In genomic region chr15:100849021-100849831, GRCh38 we compare ENCODE assay signal across 8 cellular contexts. TPM values are rescaled to one million over a fixed set of nuclear protein-coding genes. Genes with fewer than 3 reads are reported as not detected.
DNase-seq lines count a peak whose midpoint lies in the region; ATAC-seq and TF ChIP-seq lines count a peak whose summit lies in the region.

No MANE protein-coding gene starts in this region.

- intact Hi-C loops in activated naive CD4-positive, alpha-beta T cell treated with anti-CD3 and anti-CD28 coated beads for 36 hours (cut with micrococcal nuclease) = loop anchor here (1.0 kb wide), 1 partner anchor 157 kb away; no protein-coding TSS in a partner anchor
- intact Hi-C loops in sigmoid colon (cut with DNase I) = no loop called here

- H3K27ac Mint-ChIP-seq in activated naive CD4-positive, alpha-beta T cell treated with anti-CD3 and anti-CD28 coated beads for 36 hours = no peak overlapping the region

- H2AFZ ChIP-seq in OCI-LY1 (ENCODE audit: low read length) = no peak overlapping the region

- H3K4me3 ChIP-seq in AG09309 (ENCODE audit: control insufficient read depth, low read depth, low read length) (peak overlapping the region; percentile 72), OCI-LY1 (ENCODE audit: low read depth, low read length, poor library complexity, severe bottlenecking) (peak overlapping the region; percentile 63), cardiac muscle cell (peak overlapping the region; percentile 4), sigmoid colon (peak overlapping the region; percentile 49 to 58 (median 55))

- H3K9me3 ChIP-seq in OCI-LY1 (ENCODE audit: low read length) = no peaks in the 10 kb centered on the region
- no peaks in the 10 kb centered on the region for H3K9me3 ChIP-seq in cardiac muscle cell (ENCODE audit: low read depth)
- H3K9me3 ChIP-seq in sigmoid colon = no peaks in the 10 kb centered on the region

- DNase-seq in AG09309 (ENCODE audit: low read depth) (no peak), cardiac muscle cell (ENCODE audit: low read depth in 1 of 2, low spot score in 1 of 2) (peak; percentile 26 to 44), sigmoid colon (peak; percentile 77), G401 (ENCODE audit: low spot score) (no peak), NCI-H2107 treated with DMSO at 0.1 percent for 48 hours (lab: John Stamatoyannopoulos, UW; ENCODE audit: unreplicated experiment) (no peak)
- DNase-seq in activated naive CD4-positive, alpha-beta T cell treated with anti-CD3 and anti-CD28 coated beads for 36 hours = peak; percentile 59

- H3K36me3 ChIP-seq in OCI-LY1 (ENCODE audit: insufficient read depth, low read length) (no peaks in the 10 kb centered on the region), cardiac muscle cell (no peaks in the 10 kb centered on the region), sigmoid colon (no peaks in the 10 kb centered on the region)

- peak overlapping the region; percentile 74 for H3K4me3 Mint-ChIP-seq in activated naive CD4-positive, alpha-beta T cell treated with anti-CD3 and anti-CD28 coated beads for 36 hours

- H3K9me3 Mint-ChIP-seq in activated naive CD4-positive, alpha-beta T cell treated with anti-CD3 and anti-CD28 coated beads for 36 hours = no peaks in the 10 kb centered on the region

- no peaks in the 10 kb centered on the region for H4K20me1 ChIP-seq in OCI-LY1 (ENCODE audit: insufficient read depth, low read length)

- no peaks in the 10 kb centered on the region for H3K36me3 Mint-ChIP-seq in activated naive CD4-positive, alpha-beta T cell treated with anti-CD3 and anti-CD28 coated beads for 36 hours (ENCODE audit: low read depth)

- no peak for TF ChIP-seq EP300 in sigmoid colon (IDR thresholded peaks at IDR 0.05)

- CTCF ChIA-PET in activated naive CD4-positive, alpha-beta T cell treated with anti-CD3 and anti-CD28 coated beads for 36 hours (lab: Charles Lee) = interaction anchor here (0.8 to 1.5 kb wide), 4 partner anchors 24 to 158 kb away, joined by 3 to 5 read pairs (median 4); no protein-coding TSS in a partner anchor

- no peaks in the 10 kb centered on the region for H3K9me2 ChIP-seq in OCI-LY1 (ENCODE audit: low read depth, low read length)

- peaks cover 6% of the 10 kb centered on the region for H3K4me1 Mint-ChIP-seq in activated naive CD4-positive, alpha-beta T cell treated with anti-CD3 and anti-CD28 coated beads for 36 hours (ENCODE audit: low read depth)

- H3K27ac ChIP-seq in OCI-LY1 (ENCODE audit: low read depth, low read length, poor library complexity, severe bottlenecking) (no peak overlapping the region), cardiac muscle cell (no peak overlapping the region), sigmoid colon (peak overlapping the region in 3 of 4 donors; percentile 3 to 70 (median 61))

- TF ChIP-seq CTCF in AG09309 (IDR thresholded peaks at IDR 0.05; ENCODE audit: control insufficient read depth, insufficient read depth, low read depth, low read length, missing control alignments) = peak; percentile 37
- TF ChIP-seq CTCF in OCI-LY1 (IDR thresholded peaks at IDR 0.05; ENCODE audit: low read length) = peak; percentile 65
- TF ChIP-seq CTCF in cardiac muscle cell (IDR thresholded peaks at IDR 0.05; ENCODE audit: low read depth, low read length) = peak; percentile 32
- no peak for TF ChIP-seq CTCF in sigmoid colon (IDR thresholded peaks at IDR 0.05)

- peaks cover 9% of the 10 kb centered on the region for H3K27me3 Mint-ChIP-seq in activated naive CD4-positive, alpha-beta T cell treated with anti-CD3 and anti-CD28 coated beads for 36 hours (ENCODE audit: low read depth)

- H3K4me1 ChIP-seq in OCI-LY1 (ENCODE audit: insufficient read depth, low read length, severe bottlenecking) (peaks cover 11% of the 10 kb centered on the region), cardiac muscle cell (ENCODE audit: low read depth) (no peaks in the 10 kb centered on the region), sigmoid colon (peaks cover 2 to 13% (median 6%) of the 10 kb centered on the region in 4 donors)

- peak overlapping the region; percentile 55 for H3K9ac ChIP-seq in OCI-LY1 (ENCODE audit: low read length)

- H3F3A ChIP-seq in OCI-LY1 (ENCODE audit: insufficient read depth, low read length) = no peaks in the 10 kb centered on the region

- peak overlapping the region; percentile 79 for H3K4me2 ChIP-seq in OCI-LY1 (ENCODE audit: low read length)

- H3K27me3 ChIP-seq in OCI-LY1 (ENCODE audit: insufficient read depth, low read length) = 0 out of 2 replicates have a peak, but pooled peaks cover 4% of the 10 kb centered on the region
- peaks cover 11% of the 10 kb centered on the region for H3K27me3 ChIP-seq in cardiac muscle cell
- no peaks in the 10 kb centered on the region for H3K27me3 ChIP-seq in sigmoid colon

- WGBS in sigmoid colon, 2 donors = 14% methylated on average over 44 of the region's 44 CpGs

- peak; percentile 72 for ATAC-seq in GM21381 (IDR thresholded peaks at IDR 0.05; ENCODE audit: unreplicated experiment)

- in situ Hi-C loops in G401 (cut with HindIII; ENCODE audit: low sequenced_read_pairs) = no loop called here

- no peaks in the 10 kb centered on the region for H3K79me2 ChIP-seq in OCI-LY1 (ENCODE audit: insufficient read depth, low read length)

- TF ChIP-seq POLR2A in sigmoid colon (IDR thresholded peaks at IDR 0.05) = no peak

RNA-seq across cellular contexts. Expression of gene ALDH1A3, which starts 30.4 kb away (rescaled TPM):
- total RNA-seq in activated naive CD4-positive, alpha-beta T cell treated with anti-CD3 and anti-CD28 coated beads for 36 hours = not detected
- total RNA-seq in cardiac muscle cell (not detected in 2 replicates), sigmoid colon (10 to 100 TPM; 36.4 to 71.2 (median 46.9) TPM)
- polyA plus RNA-seq in cardiac muscle cell (0.28 TPM in 1 of 2 replicates, not detected in the other), sigmoid colon (10 to 100 TPM in 1 of 3 donors, 1 to 10 TPM in 2; 8.6 to 13.2 (median 9.0) TPM)
- not detected in 2 replicates for total RNA-seq in G401 (2014; rRNA removed; shearing (Covaris generic))

Comparison
In these comparisons a context has a peak if more than half of its experiments do, and no peak if none do; other contexts are left out.
1. DNase-seq: peak in activated naive CD4-positive, alpha-beta T cell treated with anti-CD3 and anti-CD28 coated beads for 36 hours (single experiment), cardiac muscle cell (2 of 2) and sigmoid colon (single experiment); none in AG09309 (single experiment), G401 (single experiment) and NCI-H2107 treated with DMSO at 0.1 percent for 48 hours (single experiment).
2. H3K4me3 ChIP-seq: peak in every context shown above with its lines; median percentile 72 in AG09309; 63 in OCI-LY1; 55 in sigmoid colon; 4 in cardiac muscle cell.
3. CTCF ChIP-seq: peak in AG09309 (single experiment), OCI-LY1 (single experiment) and cardiac muscle cell (single experiment); none in sigmoid colon (0 of 4).
4. H3K27ac ChIP-seq: peak in sigmoid colon (3 of 4); none in OCI-LY1 (single experiment) and cardiac muscle cell (single experiment).
5. RNA of gene ALDH1A3, which starts 30.4 kb away (total RNA-seq): 36.4 to 71.2 TPM in sigmoid colon; not detected in activated naive CD4-positive, alpha-beta T cell treated with anti-CD3 and anti-CD28 coated beads for 36 hours, not detected in cardiac muscle cell and not detected in G401; every median in the first group is over 10 times any median in the second.